ENCODE assay signal across 10 cellular contexts in genomic region chr15:69749797-69750196, GRCh38.
DNase-seq lines count a peak whose midpoint lies in the region; ATAC-seq, FAIRE-seq and TF ChIP-seq lines count a peak whose summit lies in the region.
"Had no signal": no experiment of that assay in that cellular context is flagged by ENCODE, and none has a peak within 500 bp of the region (broad histone marks: within the 10 kb centered on the region; RNA-seq: fewer than 3 reads in every experiment).

No MANE protein-coding gene starts in this region.

- peaks cover 15% of the 10 kb centered on the region for H3K4me1 ChIP-seq in CD8-positive, alpha-beta T cell (ENCODE audit: insufficient read depth, low read length)
- H3K4me1 ChIP-seq in hepatocyte (ENCODE audit: insufficient read depth) (no peaks in the 10 kb centered on the region), prostate gland (replicated peaks) (no peaks in the 10 kb centered on the region)
- H3K4me1 ChIP-seq: sigmoid colon had no signal

- H3K27me3 ChIP-seq in CD8-positive, alpha-beta T cell (ENCODE audit: insufficient read depth, low read length) = no peaks in the 10 kb centered on the region
- no peaks in the 10 kb centered on the region for H3K27me3 ChIP-seq in hepatocyte
- H3K27me3 ChIP-seq in prostate gland (replicated peaks; ENCODE audit: insufficient read depth) = no peaks in the 10 kb centered on the region
- H3K27me3 ChIP-seq: sigmoid colon had no signal

- DNase-seq in CD8-positive, alpha-beta T cell = peak in 1 of 7 experiments; percentile 48
- DNase-seq in GM18507 (ENCODE audit: extremely low spot score, insufficient read length, low read depth) (no peak), RWPE1 (ENCODE audit: low spot score) (peak; percentile 34), hepatocyte (ENCODE audit: low spot score) (no peak), NCI-H128 (lab: John Stamatoyannopoulos, UW; ENCODE audit: unreplicated experiment) (no peak), foreskin melanocyte (no peak), NCI-H345 treated with DMSO at 0.1 percent for 48 hours (lab: John Stamatoyannopoulos, UW; ENCODE audit: unreplicated experiment) (no peak), prostate gland (ENCODE audit: low spot score) (no peak)
- DNase-seq: amniotic stem cell, sigmoid colon had no signal

- CTCF ChIA-PET in CD8-positive, alpha-beta T cell (lab: Charles Lee) = interaction anchor here (0.8 to 1.8 kb wide), 8 partner anchors 10 to 725 kb away, joined by 3 to 9 read pairs (median 3); no protein-coding TSS in a partner anchor
- CTCF ChIA-PET in RWPE1 (lab: Yijun Ruan, JAX) = interaction anchor here (0.5 to 1.0 kb wide), 2 partner anchors 8 to 717 kb away, joined by 3 to 6 read pairs; no protein-coding TSS in a partner anchor

- WGBS in hepatocyte (ENCODE audit: low lambda C conversion rate, missing lambda C conversion rate) = 90% methylated on average over 2 of the region's 2 CpGs
- 98% methylated on average over 2 of the region's 2 CpGs for WGBS in prostate gland

- no peaks in the 10 kb centered on the region for H3K9me2 ChIP-seq in hepatocyte (replicated peaks; ENCODE audit: insufficient read depth)

- POLR2A ChIA-PET in CD8-positive, alpha-beta T cell (lab: Charles Lee) = interaction anchor here (1.4 kb wide), 2 partner anchors 9 to 754 kb away, joined by 4 to 5 read pairs; no protein-coding TSS in a partner anchor
- POLR2A ChIA-PET in RWPE1 (lab: Yijun Ruan, JAX; ENCODE audit: low non-redundant PET) = no interaction called here

- H3K9me3 Mint-ChIP-seq in CD8-positive, alpha-beta T cell = no peaks in the 10 kb centered on the region

- ATAC-seq in CD8-positive, alpha-beta T cell = peak; percentile 54

- H3K36me3 Mint-ChIP-seq in CD8-positive, alpha-beta T cell = no peaks in the 10 kb centered on the region

- H3K4me2 ChIP-seq in hepatocyte = no peak overlapping the region

- intact Hi-C loops in CD8-positive, alpha-beta T cell (cut with DNase I, micrococcal nuclease) = loop anchor here (10.0 kb wide), 2 partner anchors 175 to 275 kb away; no protein-coding TSS in a partner anchor
- intact Hi-C loops in prostate gland (cut with DNase I) = no loop called here

- H2AFZ ChIP-seq in hepatocyte = no peak overlapping the region

- H3K4me3 ChIP-seq in CD8-positive, alpha-beta T cell (ENCODE audit: low read depth, low read length) = no peak overlapping the region
- H3K4me3 ChIP-seq in hepatocyte (no peak overlapping the region), prostate gland (no peak overlapping the region)
- H3K4me3 ChIP-seq: sigmoid colon had no signal

- TF ChIP-seq CTCF in CD8-positive, alpha-beta T cell (IDR thresholded peaks at IDR 0.05) = peak; percentile 15
- TF ChIP-seq CTCF in RWPE1 (conservative IDR thresholded peaks at IDR 0.05; ENCODE audit: low read depth) (no peak), hepatocyte (IDR thresholded peaks at IDR 0.05; ENCODE audit: poor library complexity) (peak; percentile 4), prostate gland (IDR thresholded peaks at IDR 0.05) (no peak)

- peaks cover 35% of the 10 kb centered on the region for H3K4me1 Mint-ChIP-seq in CD8-positive, alpha-beta T cell (ENCODE audit: low read depth)

- no peaks in the 10 kb centered on the region for H3K36me3 ChIP-seq in CD8-positive, alpha-beta T cell (ENCODE audit: insufficient read depth, low read length)
- H3K36me3 ChIP-seq in hepatocyte (replicated peaks; ENCODE audit: insufficient read depth, low read depth) (no peaks in the 10 kb centered on the region), prostate gland (no peaks in the 10 kb centered on the region)
- H3K36me3 ChIP-seq: sigmoid colon had no signal

- H3K79me2 ChIP-seq in hepatocyte = no peaks in the 10 kb centered on the region

- no peak for TF ChIP-seq POLR2A in prostate gland (IDR thresholded peaks at IDR 0.05)

- no peak overlapping the region for H3K27ac ChIP-seq in CD8-positive, alpha-beta T cell (ENCODE audit: low read depth, low read length)
- H3K27ac ChIP-seq in RWPE1 (no peak overlapping the region), hepatocyte (no peak overlapping the region), prostate gland (no peak overlapping the region)
- H3K27ac ChIP-seq: sigmoid colon had no signal

- no peaks in the 10 kb centered on the region for H3K9me3 ChIP-seq in CD8-positive, alpha-beta T cell (ENCODE audit: low read length)
- H3K9me3 ChIP-seq in hepatocyte (ENCODE audit: low read depth) = no peaks in the 10 kb centered on the region
- no peaks in the 10 kb centered on the region for H3K9me3 ChIP-seq in prostate gland
- H3K9me3 ChIP-seq: sigmoid colon had no signal

- no peak overlapping the region for H3K27ac Mint-ChIP-seq in CD8-positive, alpha-beta T cell

- H4K20me1 ChIP-seq in hepatocyte (ENCODE audit: insufficient read depth, poor library complexity, severe bottlenecking) = no peaks in the 10 kb centered on the region

- FAIRE-seq in GM18507 (lab: Jason Lieb, UNC) = peak; percentile 64

- H3K27me3 Mint-ChIP-seq in CD8-positive, alpha-beta T cell (ENCODE audit: low read depth) = peaks cover 16% of the 10 kb centered on the region

- H3K4me3 Mint-ChIP-seq in CD8-positive, alpha-beta T cell = no peak overlapping the region

Comparison
In these comparisons a context has a peak if more than half of its experiments do, and no peak if none do; other contexts are left out.
1. CTCF ChIP-seq: peak in CD8-positive, alpha-beta T cell (single experiment) and hepatocyte (single experiment); none in RWPE1 (single experiment) and prostate gland (0 of 4).